8 cellular contexts compared by ENCODE assay signal in the genomic region with DNA sequence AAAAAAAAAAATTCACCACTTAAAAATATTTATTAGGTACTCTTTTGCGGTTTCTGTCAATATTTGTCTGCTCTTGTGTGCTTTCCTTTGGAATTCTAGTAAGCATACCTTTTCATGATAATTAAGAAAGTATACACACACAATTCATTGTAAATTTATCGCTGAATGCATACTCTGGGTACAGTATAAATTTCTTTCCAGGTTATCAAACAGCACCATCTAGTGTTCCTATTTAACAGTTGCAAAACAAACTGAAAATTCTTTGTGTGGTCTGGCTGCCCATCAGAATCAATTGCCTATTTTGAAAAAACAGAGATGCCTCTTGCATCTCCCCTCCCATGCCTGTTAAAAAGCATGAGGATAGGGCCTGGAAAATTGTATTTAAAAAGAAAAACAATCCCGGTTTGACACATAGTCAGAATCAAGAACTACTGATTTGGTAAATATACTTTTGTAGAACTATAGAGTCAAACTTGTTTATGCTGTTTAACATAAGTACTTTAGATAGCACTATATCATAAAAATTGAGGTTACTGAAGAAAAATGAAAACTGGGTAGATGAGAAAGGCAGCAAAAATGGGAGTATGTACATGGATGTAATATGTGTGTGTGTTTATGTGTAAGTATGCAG.
A peak's percentile ranks its signal among the peaks of the same experiment; 100 is the strongest.
DNase-seq lines count a peak whose midpoint lies in the region; ATAC-seq and TF ChIP-seq lines count a peak whose summit lies in the region.

No MANE protein-coding gene starts in this region.

- TF ChIP-seq CTCF in LNCaP clone FGC (IDR thresholded peaks at IDR 0.05; ENCODE audit: control insufficient read depth, extremely low read depth, insufficient read depth) (peak; percentile 68), foreskin fibroblast (IDR thresholded peaks at IDR 0.05; ENCODE audit: low read depth, low read length) (peak; percentile 57)

- ATAC-seq in GM21423 (IDR thresholded peaks at IDR 0.05; ENCODE audit: unreplicated experiment) (peak; percentile 61), SK-N-SH treated with all-trans-retinoic acid at 6 μM for 48 hours (peak; percentile 87)

- no peak overlapping the region for H3K4me3 ChIP-seq in LNCaP clone FGC (ENCODE audit: low read depth, low read length)
- no peak overlapping the region for H3K4me3 ChIP-seq in foreskin fibroblast (ENCODE audit: low read depth in 1 of 2, low read length in 2 of 2)

- peak; percentile 70 for DNase-seq in ELR (ENCODE audit: low read depth)
- no peak for DNase-seq in LNCaP clone FGC (ENCODE audit: low read depth)
- peak; percentile 26 to 67 for DNase-seq in foreskin fibroblast
- peak; percentile 47 for DNase-seq in retina
- no peak for DNase-seq in GM19240 (ENCODE audit: insufficient read length, low spot score)
- no peak for DNase-seq in activated CD8-positive, alpha-beta memory T cell treated with anti-CD3 and anti-CD28 coated beads for 24 hours

TF ChIP-seq in SK-N-SH treated with all-trans-retinoic acid at 6 μM for 48 hours, 23 proteins besides CTCF, POLR2A, EP300 and RAD21:
- no peak for TF ChIP-seq CSRNP3 (CRISPR knock-in tag; IDR thresholded peaks at IDR 0.05)
- TF ChIP-seq, protein P1, sequence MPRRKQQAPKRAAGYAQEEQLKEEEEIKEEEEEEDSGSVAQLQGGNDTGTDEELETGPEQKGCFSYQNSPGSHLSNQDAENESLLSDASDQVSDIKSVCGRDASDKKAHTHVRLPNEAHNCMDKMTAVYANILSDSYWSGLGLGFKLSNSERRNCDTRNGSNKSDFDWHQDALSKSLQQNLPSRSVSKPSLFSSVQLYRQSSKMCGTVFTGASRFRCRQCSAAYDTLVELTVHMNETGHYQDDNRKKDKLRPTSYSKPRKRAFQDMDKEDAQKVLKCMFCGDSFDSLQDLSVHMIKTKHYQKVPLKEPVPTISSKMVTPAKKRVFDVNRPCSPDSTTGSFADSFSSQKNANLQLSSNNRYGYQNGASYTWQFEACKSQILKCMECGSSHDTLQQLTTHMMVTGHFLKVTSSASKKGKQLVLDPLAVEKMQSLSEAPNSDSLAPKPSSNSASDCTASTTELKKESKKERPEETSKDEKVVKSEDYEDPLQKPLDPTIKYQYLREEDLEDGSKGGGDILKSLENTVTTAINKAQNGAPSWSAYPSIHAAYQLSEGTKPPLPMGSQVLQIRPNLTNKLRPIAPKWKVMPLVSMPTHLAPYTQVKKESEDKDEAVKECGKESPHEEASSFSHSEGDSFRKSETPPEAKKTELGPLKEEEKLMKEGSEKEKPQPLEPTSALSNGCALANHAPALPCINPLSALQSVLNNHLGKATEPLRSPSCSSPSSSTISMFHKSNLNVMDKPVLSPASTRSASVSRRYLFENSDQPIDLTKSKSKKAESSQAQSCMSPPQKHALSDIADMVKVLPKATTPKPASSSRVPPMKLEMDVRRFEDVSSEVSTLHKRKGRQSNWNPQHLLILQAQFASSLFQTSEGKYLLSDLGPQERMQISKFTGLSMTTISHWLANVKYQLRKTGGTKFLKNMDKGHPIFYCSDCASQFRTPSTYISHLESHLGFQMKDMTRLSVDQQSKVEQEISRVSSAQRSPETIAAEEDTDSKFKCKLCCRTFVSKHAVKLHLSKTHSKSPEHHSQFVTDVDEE (CRISPR knock-in tag; IDR thresholded peaks at IDR 0.05), result no peak
- no peak for TF ChIP-seq GLIS3 (CRISPR knock-in tag; IDR thresholded peaks at IDR 0.05)
- no peak for TF ChIP-seq ZFP30 (CRISPR knock-in tag; IDR thresholded peaks at IDR 0.05)
- no peak for TF ChIP-seq PPARA (CRISPR knock-in tag; IDR thresholded peaks at IDR 0.05; ENCODE audit: borderline replicate concordance)
- TF ChIP-seq ZFP3 (CRISPR knock-in tag; IDR thresholded peaks at IDR 0.05), result no peak
- TF ChIP-seq CSDC2 (CRISPR knock-in tag; IDR thresholded peaks at IDR 0.05), result no peak
- TF ChIP-seq RARB (CRISPR knock-in tag; IDR thresholded peaks at IDR 0.05), result no peak
- TF ChIP-seq, protein P2, sequence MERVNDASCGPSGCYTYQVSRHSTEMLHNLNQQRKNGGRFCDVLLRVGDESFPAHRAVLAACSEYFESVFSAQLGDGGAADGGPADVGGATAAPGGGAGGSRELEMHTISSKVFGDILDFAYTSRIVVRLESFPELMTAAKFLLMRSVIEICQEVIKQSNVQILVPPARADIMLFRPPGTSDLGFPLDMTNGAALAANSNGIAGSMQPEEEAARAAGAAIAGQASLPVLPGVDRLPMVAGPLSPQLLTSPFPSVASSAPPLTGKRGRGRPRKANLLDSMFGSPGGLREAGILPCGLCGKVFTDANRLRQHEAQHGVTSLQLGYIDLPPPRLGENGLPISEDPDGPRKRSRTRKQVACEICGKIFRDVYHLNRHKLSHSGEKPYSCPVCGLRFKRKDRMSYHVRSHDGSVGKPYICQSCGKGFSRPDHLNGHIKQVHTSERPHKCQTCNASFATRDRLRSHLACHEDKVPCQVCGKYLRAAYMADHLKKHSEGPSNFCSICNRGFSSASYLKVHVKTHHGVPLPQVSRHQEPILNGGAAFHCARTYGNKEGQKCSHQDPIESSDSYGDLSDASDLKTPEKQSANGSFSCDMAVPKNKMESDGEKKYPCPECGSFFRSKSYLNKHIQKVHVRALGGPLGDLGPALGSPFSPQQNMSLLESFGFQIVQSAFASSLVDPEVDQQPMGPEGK (CRISPR knock-in tag; IDR thresholded peaks at IDR 0.05; ENCODE audit: borderline replicate concordance), result no peak
- no peak for TF ChIP-seq ISL1 (CRISPR knock-in tag; IDR thresholded peaks at IDR 0.05)
- no peak for TF ChIP-seq POU6F1 (CRISPR knock-in tag; IDR thresholded peaks at IDR 0.05; ENCODE audit: borderline replicate concordance, low read depth)
- no peak for TF ChIP-seq ZNF8 (CRISPR knock-in tag; IDR thresholded peaks at IDR 0.05)
- no peak for TF ChIP-seq BACH2 (CRISPR knock-in tag; IDR thresholded peaks at IDR 0.05; ENCODE audit: borderline replicate concordance)
- no peak for TF ChIP-seq OSR1 (CRISPR knock-in tag; IDR thresholded peaks at IDR 0.05)
- TF ChIP-seq SNAI2 (CRISPR knock-in tag; IDR thresholded peaks at IDR 0.05), result no peak
- TF ChIP-seq TCF4 (CRISPR knock-in tag; IDR thresholded peaks at IDR 0.05; ENCODE audit: borderline replicate concordance), result no peak
- TF ChIP-seq CREB5 (CRISPR knock-in tag; IDR thresholded peaks at IDR 0.05; ENCODE audit: low read depth), result no peak
- TF ChIP-seq ESRRG (CRISPR knock-in tag; IDR thresholded peaks at IDR 0.05), result no peak
- no peak for TF ChIP-seq ARNTL (CRISPR knock-in tag; IDR thresholded peaks at IDR 0.05; ENCODE audit: borderline replicate concordance, low read depth)

Comparison
In these comparisons a context has a peak if more than half of its experiments do, and no peak if none do; other contexts are left out.
1. DNase-seq: peak in ELR (single experiment), foreskin fibroblast (2 of 2) and retina (single experiment); none in LNCaP clone FGC (single experiment), GM19240 (single experiment) and activated CD8-positive, alpha-beta memory T cell treated with anti-CD3 and anti-CD28 coated beads for 24 hours (single experiment).